Comparison of ENCODE assay signal across 36 cellular contexts in genomic region chr2:186254759-186255158, GRCh38.
"Had no signal": no experiment of that assay in that cellular context is flagged by ENCODE, and none has a peak within 500 bp of the region (broad histone marks: within the 10 kb centered on the region; RNA-seq: fewer than 3 reads in every experiment).

No MANE protein-coding gene starts in this region.

- DNase-seq: activated B cell treated with CpG ODN at 0.5 μM for 24 hours; activated CD4-positive, alpha-beta memory T cell treated with anti-CD3 and anti-CD28 coated beads for 36 hours; activated CD4-positive, alpha-beta T cell treated with anti-CD3 and anti-CD28 coated beads for 4 hours; activated CD4-positive, alpha-beta T cell treated with anti-CD3 and anti-CD28 coated beads, Interleukin-2, amount 10 ng/mL, durations not matched to agents 24 days and 14 days; activated CD4-positive, alpha-beta T cell treated with anti-CD3 and anti-CD28 coated beads, Interleukin-2, amount 50 U/mL, for 1 hour; activated CD4-positive, alpha-beta T cell treated with anti-CD3 and anti-CD28 coated beads, Interleukin-2, amount 50 U/mL, for 4 hours; activated CD4-positive, CD25-positive, alpha-beta regulatory T cell treated with anti-CD3 and anti-CD28 coated beads, Interleukin-2, amount 50 U/mL, for 72 hours; activated CD8-positive, alpha-beta memory T cell treated with anti-CD3 and anti-CD28 coated beads, Interleukin-2, amount 50 U/mL, for 4 hours; activated CD8-positive, alpha-beta T cell treated with anti-CD3 and anti-CD28 coated beads for 36 hours; activated effector memory CD4-positive, alpha-beta T cell treated with anti-CD3 and anti-CD28 coated beads, Interleukin-2, amount 50 U/mL, for 16 hours; activated gamma-delta T cell treated with Interleukin-2 at 50 U/mL for 16 hours; activated naive CD4-positive, alpha-beta T cell; activated naive CD4-positive, alpha-beta T cell treated with anti-CD3 and anti-CD28 coated beads for 36 hours; activated naive CD4-positive, alpha-beta T cell treated with anti-CD3 and anti-CD28 coated beads, Interleukin-2, amount 50 U/mL, for 16 hours; activated naive CD8-positive, alpha-beta T cell treated with anti-CD3 and anti-CD28 coated beads for 36 hours; activated T-cell treated with anti-CD3 and anti-CD28 coated beads for 4 hours; activated T-cell treated with anti-CD3 and anti-CD28 coated beads, Interleukin-2, amount 50 U/mL, for 1 hour; activated T-cell treated with anti-CD3 and anti-CD28 coated beads, Interleukin-2, amount 50 U/mL, for 4 hours; activated T-cell treated with anti-CD3 and anti-CD28 coated beads, Interleukin-2, amount 50 U/mL, for 72 hours; adrenal gland; amygdala; anterior cingulate cortex; brain microvascular endothelial cell; central memory CD4-positive, alpha-beta T cell; T-helper 1 cell; T-helper 2 cell; T-helper 9 cell had no signal

- H3K27ac Mint-ChIP-seq: activated B cell treated with CpG ODN at 0.5 μM for 24 hours; activated CD4-positive, alpha-beta memory T cell treated with anti-CD3 and anti-CD28 coated beads for 36 hours; activated CD4-positive, alpha-beta T cell treated with anti-CD3 and anti-CD28 coated beads, Interleukin-2, amount 10 ng/mL, durations not matched to agents 24 days and 14 days; activated CD8-positive, alpha-beta T cell treated with anti-CD3 and anti-CD28 coated beads for 36 hours; activated naive CD4-positive, alpha-beta T cell treated with anti-CD3 and anti-CD28 coated beads for 36 hours; activated naive CD4-positive, alpha-beta T cell treated with anti-CD3 and anti-CD28 coated beads, Interleukin-2, amount 50 U/mL, for 72 hours; activated naive CD8-positive, alpha-beta T cell treated with anti-CD3 and anti-CD28 coated beads for 36 hours; activated T-cell treated with anti-CD3 and anti-CD28 coated beads, Interleukin-2, amount 50 U/mL, for 72 hours; activated T-helper 1 cell treated with anti-CD3 and anti-CD28 coated beads, Interleukin-12 subunit alpha, Interleukin-12 subunit beta, Interleukin-2, Interleukin-4 antibody, amounts not matched to agents 30 ng/mL and 10 ng/mL and 1 ng/mL, durations not matched to agents 14 hours and 24 hours and 36 hours; activated T-helper 17 cell treated with anti-CD3 and anti-CD28 coated beads, Interleukin-2, amount 50 U/mL, for 72 hours; T-helper 1 cell treated with Interleukin-12 subunit alpha and Interleukin-12 subunit beta and Interleukin-4 antibody, amounts not matched to agents 30 μg/mL and 1 μg/mL, for 36 hours; T-helper 2 cell treated with Interferon-gamma antibody and Interleukin-4, amounts not matched to agents 5 μg/mL and 100 μg/mL, for 36 hours had no signal

- H3K36me3 Mint-ChIP-seq: activated CD4-positive, alpha-beta memory T cell treated with anti-CD3 and anti-CD28 coated beads for 36 hours; activated naive CD4-positive, alpha-beta T cell treated with anti-CD3 and anti-CD28 coated beads, Interleukin-2, amount 50 U/mL, for 72 hours had no signal

- H3K4me1 ChIP-seq: adrenal gland, ascending aorta, breast epithelium had no signal

- FAIRE-seq: TTC549 had no signal

- H3K27me3 ChIP-seq: adrenal gland, ascending aorta, brain microvascular endothelial cell, breast epithelium had no signal

- H3K4me3 Mint-ChIP-seq: activated B cell treated with CpG ODN at 0.5 μM for 24 hours; activated CD4-positive, alpha-beta memory T cell treated with anti-CD3 and anti-CD28 coated beads for 36 hours; activated CD4-positive, alpha-beta T cell treated with anti-CD3 and anti-CD28 coated beads, Interleukin-2, amount 10 ng/mL, durations not matched to agents 24 days and 14 days; activated CD8-positive, alpha-beta T cell treated with anti-CD3 and anti-CD28 coated beads for 36 hours; activated naive CD4-positive, alpha-beta T cell treated with anti-CD3 and anti-CD28 coated beads for 36 hours; activated naive CD8-positive, alpha-beta T cell treated with anti-CD3 and anti-CD28 coated beads for 36 hours; activated T-cell treated with anti-CD3 and anti-CD28 coated beads, Interleukin-2, amount 50 U/mL, for 4 hours; activated T-cell treated with anti-CD3 and anti-CD28 coated beads, Interleukin-2, amount 50 U/mL, for 72 hours; activated T-helper 1 cell treated with anti-CD3 and anti-CD28 coated beads, Interleukin-12 subunit alpha, Interleukin-12 subunit beta, Interleukin-2, Interleukin-4 antibody, amounts not matched to agents 30 ng/mL and 10 ng/mL and 1 ng/mL, durations not matched to agents 14 hours and 24 hours and 36 hours; activated T-helper 17 cell treated with anti-CD3 and anti-CD28 coated beads, Interleukin-2, amount 50 U/mL, for 72 hours; T-helper 1 cell treated with Interleukin-12 subunit alpha and Interleukin-12 subunit beta and Interleukin-4 antibody, amounts not matched to agents 30 μg/mL and 1 μg/mL, for 36 hours; T-helper 2 cell treated with Interferon-gamma antibody and Interleukin-4, amounts not matched to agents 5 μg/mL and 100 μg/mL, for 36 hours had no signal

- H3K9me3 Mint-ChIP-seq: activated B cell treated with CpG ODN at 0.5 μM for 24 hours; activated CD4-positive, alpha-beta T cell treated with anti-CD3 and anti-CD28 coated beads, Interleukin-2, amount 10 ng/mL, durations not matched to agents 24 days and 14 days; activated naive CD4-positive, alpha-beta T cell treated with anti-CD3 and anti-CD28 coated beads, Interleukin-2, amount 50 U/mL, for 72 hours; activated T-cell treated with anti-CD3 and anti-CD28 coated beads, Interleukin-2, amount 50 U/mL, for 4 hours; activated T-cell treated with anti-CD3 and anti-CD28 coated beads, Interleukin-2, amount 50 U/mL, for 72 hours; activated T-helper 1 cell treated with anti-CD3 and anti-CD28 coated beads, Interleukin-12 subunit alpha, Interleukin-12 subunit beta, Interleukin-2, Interleukin-4 antibody, amounts not matched to agents 30 ng/mL and 10 ng/mL and 1 ng/mL, durations not matched to agents 14 hours and 24 hours and 36 hours; activated T-helper 17 cell treated with anti-CD3 and anti-CD28 coated beads, Interleukin-2, amount 50 U/mL, for 72 hours; T-helper 1 cell treated with Interleukin-12 subunit alpha and Interleukin-12 subunit beta and Interleukin-4 antibody, amounts not matched to agents 30 μg/mL and 1 μg/mL, for 36 hours; T-helper 2 cell treated with Interferon-gamma antibody and Interleukin-4, amounts not matched to agents 5 μg/mL and 100 μg/mL, for 36 hours had no signal

- H3K4me1 Mint-ChIP-seq: activated B cell treated with CpG ODN at 0.5 μM for 24 hours; activated CD4-positive, alpha-beta T cell treated with anti-CD3 and anti-CD28 coated beads, Interleukin-2, amount 10 ng/mL, durations not matched to agents 24 days and 14 days; activated naive CD8-positive, alpha-beta T cell treated with anti-CD3 and anti-CD28 coated beads for 36 hours; activated T-helper 17 cell treated with anti-CD3 and anti-CD28 coated beads, Interleukin-2, amount 50 U/mL, for 72 hours had no signal

- ATAC-seq: activated CD8-positive, alpha-beta T cell treated with anti-CD3 and anti-CD28 coated beads for 36 hours; activated naive CD4-positive, alpha-beta T cell treated with anti-CD3 and anti-CD28 coated beads, Interleukin-2, amount 50 U/mL, for 72 hours; activated T-cell treated with anti-CD3 and anti-CD28 coated beads, Interleukin-2, amount 50 U/mL, for 4 hours; activated T-cell treated with anti-CD3 and anti-CD28 coated beads, Interleukin-2, amount 50 U/mL, for 72 hours; activated T-helper 17 cell treated with anti-CD3 and anti-CD28 coated beads, Interleukin-2, amount 50 U/mL, for 72 hours had no signal

- H3K36me3 ChIP-seq: adrenal gland, ascending aorta, brain microvascular endothelial cell, breast epithelium had no signal

- H3K27me3 Mint-ChIP-seq: activated B cell treated with CpG ODN at 0.5 μM for 24 hours; activated CD4-positive, alpha-beta memory T cell treated with anti-CD3 and anti-CD28 coated beads for 36 hours; activated CD4-positive, alpha-beta T cell treated with anti-CD3 and anti-CD28 coated beads, Interleukin-2, amount 10 ng/mL, durations not matched to agents 24 days and 14 days; activated CD8-positive, alpha-beta T cell treated with anti-CD3 and anti-CD28 coated beads for 36 hours; activated naive CD8-positive, alpha-beta T cell treated with anti-CD3 and anti-CD28 coated beads for 36 hours; activated T-helper 17 cell treated with anti-CD3 and anti-CD28 coated beads, Interleukin-2, amount 50 U/mL, for 72 hours had no signal

- H3K4me3 ChIP-seq: adrenal gland, ascending aorta, breast epithelium had no signal

- H3K27ac ChIP-seq: adrenal gland, ascending aorta, brain microvascular endothelial cell, breast epithelium, VCaP had no signal

- H3K9me3 ChIP-seq: adrenal gland, breast epithelium had no signal
